ENCODE assay signal across 8 cellular contexts in the genomic region with DNA sequence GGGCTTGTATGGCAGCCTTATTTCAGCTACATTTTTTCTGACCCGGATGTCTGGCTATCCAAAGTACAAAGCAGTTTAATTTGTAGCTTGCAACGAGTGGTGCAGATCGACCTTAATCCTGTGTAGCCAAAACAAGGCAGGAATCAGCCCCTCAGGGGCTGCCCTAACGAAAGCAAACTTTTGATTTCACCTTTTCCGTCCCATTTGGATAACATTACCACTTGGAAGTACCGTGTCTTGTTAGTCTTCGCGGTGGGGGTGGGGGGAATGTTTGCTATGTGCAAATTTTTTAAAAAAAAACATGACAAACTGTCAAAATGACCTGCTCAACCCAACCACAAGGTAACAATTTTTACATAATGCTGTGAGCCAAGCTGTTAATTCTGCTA. TPM values are rescaled to one million over a fixed set of nuclear protein-coding genes. Genes with fewer than 3 reads are reported as not detected.
DNase-seq lines count a peak whose midpoint lies in the region; ATAC-seq, FAIRE-seq and TF ChIP-seq lines count a peak whose summit lies in the region.

No MANE protein-coding gene starts in this region.

- H3K4me3 ChIP-seq in adrenal gland: peak overlapping the region in 1 of 4 donors; percentile 91
- peak overlapping the region; percentile 68 to 88 for H3K4me3 ChIP-seq in kidney (ENCODE audit: low read length in 2 of 2)
- peak overlapping the region; percentile 86 to 96 for H3K4me3 ChIP-seq in testis

- peak overlapping the region; percentile 12 to 73 for H3K9ac ChIP-seq in kidney (ENCODE audit: low read length in 2 of 2)

- no peak for ATAC-seq in activated CD4-positive, alpha-beta T cell treated with anti-CD3 and anti-CD28 coated beads for 36 hours
- ATAC-seq in GM19328 (IDR thresholded peaks at IDR 0.05; ENCODE audit: unreplicated experiment): no peak

- H3K4me1 ChIP-seq in adrenal gland (replicated peaks in 1 of 2): peaks cover 5 to 45% of the 10 kb centered on the region in 2 donors
- H3K4me1 ChIP-seq in kidney (ENCODE audit: control insufficient read depth in 1 of 2, insufficient read depth in 1 of 2, low read depth in 1 of 2, low read length in 2 of 2): peaks cover 13 to 29% of the 10 kb centered on the region in 2 donors
- peaks cover 24% of the 10 kb centered on the region for H3K4me1 ChIP-seq in testis

- H3K9me3 Mint-ChIP-seq in activated CD4-positive, alpha-beta T cell treated with anti-CD3 and anti-CD28 coated beads for 36 hours (ENCODE audit: low read depth): no peaks in the 10 kb centered on the region

- peak overlapping the region; percentile 96 for H3K27ac Mint-ChIP-seq in activated CD4-positive, alpha-beta T cell treated with anti-CD3 and anti-CD28 coated beads for 36 hours

- peaks cover 49% of the 10 kb centered on the region for H3K4me1 Mint-ChIP-seq in activated CD4-positive, alpha-beta T cell treated with anti-CD3 and anti-CD28 coated beads for 36 hours

- H3K9me3 ChIP-seq in adrenal gland (replicated peaks in 1 of 3) (no peaks in the 10 kb centered on the region), kidney (ENCODE audit: control insufficient read depth in 1 of 2, low read length in 2 of 2) (no peaks in the 10 kb centered on the region), testis (no peaks in the 10 kb centered on the region)

- 17 to 25% (median 22%) methylated on average over 8 of the region's 8 CpGs for WGBS in adrenal gland, 4 donors
- 13 to 15% methylated on average over 8 of the region's 8 CpGs for WGBS in testis, 2 donors

- FAIRE-seq in kidney (lab: Jason Lieb, UNC): no peak

- H3K27ac ChIP-seq in adrenal gland (peak overlapping the region; percentile 74 to 93 (median 91)), kidney (ENCODE audit: low read depth in 2 of 2, low read length in 2 of 2) (peak overlapping the region; percentile 94 to 96), testis (peak overlapping the region; percentile 90 to 93)

- H3K27me3 ChIP-seq in adrenal gland (no peaks in the 10 kb centered on the region), testis (no peaks in the 10 kb centered on the region)

- peaks cover 32% of the 10 kb centered on the region for H3K36me3 Mint-ChIP-seq in activated CD4-positive, alpha-beta T cell treated with anti-CD3 and anti-CD28 coated beads for 36 hours (ENCODE audit: low read depth)

- H3K36me3 ChIP-seq in adrenal gland (replicated peaks in 1 of 2) (peaks cover 0 to 9% of the 10 kb centered on the region in 2 donors), kidney (ENCODE audit: control insufficient read depth in 1 of 2, insufficient read depth in 2 of 2, low read length in 2 of 2) (no peaks in the 10 kb centered on the region), testis (ENCODE audit: low read depth, missing control alignments) (no peaks in the 10 kb centered on the region)

- POLR2A ChIA-PET in activated CD4-positive, alpha-beta T cell treated with anti-CD3 and anti-CD28 coated beads for 36 hours (lab: Charles Lee): interaction anchor here (2.6 kb wide), 1 partner anchor 53 kb away, joined by 16 read pairs; the partner anchor contains the start of gene LAMTOR3

- TF ChIP-seq CTCF in adrenal gland (IDR thresholded peaks at IDR 0.05) (no peak), kidney (IDR thresholded peaks at IDR 0.05; ENCODE audit: borderline replicate concordance, extremely low read depth, insufficient read depth) (no peak), testis (IDR thresholded peaks at IDR 0.05) (no peak)

- TF ChIP-seq POLR2A in adrenal gland (IDR thresholded peaks at IDR 0.05): no peak
- no peak for TF ChIP-seq POLR2A in testis (IDR thresholded peaks at IDR 0.05)

- DNase-seq in activated CD4-positive, alpha-beta T cell treated with anti-CD3 and anti-CD28 coated beads for 36 hours: no peak
- no peak for DNase-seq in activated CD4-positive, alpha-beta T cell treated with anti-CD3 and anti-CD28 coated beads for 4 hours
- DNase-seq in adrenal gland (no peak), kidney (no peak), testis (no peak), CD1c-positive myeloid dendritic cell (ENCODE audit: extremely low spot score) (no peak), NCI-H345 treated with DMSO at 0.1 percent for 48 hours (lab: John Stamatoyannopoulos, UW; ENCODE audit: unreplicated experiment) (no peak)

- H3K27me3 Mint-ChIP-seq in activated CD4-positive, alpha-beta T cell treated with anti-CD3 and anti-CD28 coated beads for 36 hours: no peaks in the 10 kb centered on the region

- no peak overlapping the region for H3K4me3 Mint-ChIP-seq in activated CD4-positive, alpha-beta T cell treated with anti-CD3 and anti-CD28 coated beads for 36 hours

- intact Hi-C loops in activated CD4-positive, alpha-beta T cell treated with anti-CD3 and anti-CD28 coated beads for 36 hours (cut with DNase I, micrococcal nuclease): loop anchor here (2.0 to 5.0 kb wide), 5 partner anchors 135 to 1685 kb away; partner anchors contain the start of genes ADH5 (in 1 of the 2), METAP1 (in 1 of the 2) and RAP1GDS1 (in 1 of the 2)
- intact Hi-C loops in adrenal gland (cut with DNase I): loop anchor here (5.0 to 10.0 kb wide), 3 partner anchors 52 to 382 kb away; partner anchors contain the start of genes DAPP1 (in 1 of the 2), LAMTOR3 (in 1 of the 2) and TRMT10A (in 1 of the 2)
- intact Hi-C loops in kidney (cut with DNase I): no loop called here
- intact Hi-C loops in testis (cut with DNase I; ENCODE audit: low total_unique reads): no loop called here

- CTCF ChIA-PET in activated CD4-positive, alpha-beta T cell treated with anti-CD3 and anti-CD28 coated beads for 36 hours (lab: Charles Lee): interaction anchor here (1.0 to 3.0 kb wide), 7 partner anchors 53 to 146 kb away, joined by 3 to 16 read pairs (median 4); partner anchors contain the start of gene LAMTOR3

RNA-seq across cellular contexts. Expression of gene DNAJB14, which starts 0.8 kb away (rescaled TPM):
- total RNA-seq in activated CD4-positive, alpha-beta T cell treated with anti-CD3 and anti-CD28 coated beads for 36 hours: 10 to 100 TPM; 29.9 to 46.2 TPM
- total RNA-seq in adrenal gland (10 to 100 TPM; 21.9 to 53.7 (median 41.4) TPM), kidney (51.7 TPM), testis (10 to 100 TPM; 19.9 to 22.4 TPM)
- polyA plus RNA-seq in adrenal gland (10 to 100 TPM in 2 of 3 donors, 1 to 10 TPM in 1; 7.2 to 28.0 (median 19.1) TPM), kidney (ENCODE audit: insufficient read depth, low read depth, low replicate concordance) (8.1 TPM), testis (ENCODE audit: insufficient read depth, low read depth, low replicate concordance) (7.7 TPM)

RNA-seq across cellular contexts. Expression of gene H2AZ1, which starts 2.9 kb away (rescaled TPM):
- total RNA-seq in activated CD4-positive, alpha-beta T cell treated with anti-CD3 and anti-CD28 coated beads for 36 hours: 100 to 1,000 TPM; 376 to 809 TPM
- total RNA-seq in adrenal gland (100 to 1,000 TPM in 3 of 8 donors, 10 to 100 TPM in 5; 84.9 to 234 (median 92.7) TPM), kidney (98.5 TPM), testis (10 to 100 TPM; 73.0 to 91.5 TPM)
- polyA plus RNA-seq in adrenal gland (10 to 100 TPM; 49.7 to 69.9 (median 53.4) TPM), kidney (ENCODE audit: insufficient read depth, low read depth, low replicate concordance) (154 TPM), testis (ENCODE audit: insufficient read depth, low read depth, low replicate concordance) (260 TPM)

RNA-seq across cellular contexts. Expression of gene LAMTOR3, which starts 53.0 kb away (rescaled TPM):
- total RNA-seq in activated CD4-positive, alpha-beta T cell treated with anti-CD3 and anti-CD28 coated beads for 36 hours: 10 to 100 TPM; 28.5 to 30.4 TPM
- total RNA-seq in adrenal gland (10 to 100 TPM; 24.2 to 80.1 (median 45.7) TPM), kidney (46.5 TPM), testis (10 to 100 TPM; 42.0 to 51.7 TPM)
- polyA plus RNA-seq in adrenal gland (100 to 1,000 TPM in 1 of 3 donors, 10 to 100 TPM in 2; 35.1 to 103 (median 52.7) TPM), kidney (ENCODE audit: insufficient read depth, low read depth, low replicate concordance) (71.1 TPM), testis (ENCODE audit: insufficient read depth, low read depth, low replicate concordance) (50.2 TPM)

Comparison
In these comparisons a context has a peak if more than half of its experiments do, and no peak if none do; other contexts are left out.
1. intact Hi-C loops: an anchor here in activated CD4-positive, alpha-beta T cell treated with anti-CD3 and anti-CD28 coated beads for 36 hours (2.0 to 5.0 kb wide) and adrenal gland (5.0 to 10.0 kb wide); none called in kidney and testis.